ENCODE assay signal across 20 cellular contexts in the genomic region with DNA sequence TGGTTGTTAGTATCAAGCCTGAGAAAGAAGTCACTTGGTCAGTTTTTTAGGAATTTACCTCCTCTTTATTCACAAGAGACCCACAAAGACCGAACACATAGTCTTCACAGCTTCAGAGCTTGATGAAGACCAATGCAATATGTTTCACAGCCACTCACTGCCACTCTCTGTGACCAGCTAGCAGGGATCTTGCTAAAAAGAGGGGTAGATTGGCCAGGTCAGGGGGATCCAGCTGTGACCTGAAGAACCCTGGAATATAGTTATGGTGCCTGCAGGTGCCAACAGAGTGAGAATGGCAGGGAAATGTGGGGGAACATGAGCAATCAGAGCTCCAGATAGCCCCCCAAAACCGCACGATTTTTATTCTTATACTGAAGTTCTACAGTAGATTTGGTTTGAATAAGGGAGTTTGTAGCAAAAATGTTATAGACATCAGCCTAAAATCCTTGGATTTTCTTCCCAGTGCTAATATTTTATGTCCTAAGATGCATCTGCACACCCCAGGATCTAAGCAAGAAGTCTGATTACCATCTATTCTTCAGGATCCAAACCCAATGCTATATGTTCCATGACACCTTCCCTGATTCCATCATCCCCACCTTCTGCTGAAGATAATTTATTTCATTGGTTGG. TPM values are rescaled to one million over a fixed set of nuclear protein-coding genes. Genes with fewer than 3 reads are reported as not detected.
DNase-seq lines count a peak whose midpoint lies in the region; ATAC-seq and TF ChIP-seq lines count a peak whose summit lies in the region.
"Had no signal": no experiment of that assay in that cellular context is flagged by ENCODE, and none has a peak within 500 bp of the region (broad histone marks: within the 10 kb centered on the region; RNA-seq: fewer than 3 reads in every experiment).

No MANE protein-coding gene starts in this region.

- peak overlapping the region; percentile 77 for H3K4me2 ChIP-seq in KMS-11

- H3K27ac ChIP-seq in KMS-11 = peak overlapping the region; percentile 88
- H3K27ac ChIP-seq: HL-60 had no signal

- H3K27ac Mint-ChIP-seq in stimulated activated naive CD8-positive, alpha-beta T cell treated with anti-CD3 and anti-CD28 coated beads, Interleukin-15, Interleukin-2, amounts not matched to agents 100 ng/mL and 50 ng/mL, for 24 hours = peak overlapping the region; percentile 97
- peak overlapping the region in 1 of 2 donors; percentile 4 for H3K27ac Mint-ChIP-seq in stimulated activated naive CD8-positive, alpha-beta T cell treated with anti-CD3 and anti-CD28 coated beads, Interleukin-15, amount 100 ng/mL, for 72 hours
- peak overlapping the region; percentile 84 for H3K27ac Mint-ChIP-seq in activated T-helper 17 cell treated with anti-CD3 and anti-CD28 coated beads, Interleukin-2, amount 50 U/mL, for 72 hours
- no peak overlapping the region for H3K27ac Mint-ChIP-seq in T-cell

- peaks cover 7% of the 10 kb centered on the region for H3K36me3 Mint-ChIP-seq in stimulated activated naive CD8-positive, alpha-beta T cell treated with anti-CD3 and anti-CD28 coated beads, Interleukin-15, Interleukin-2, amounts not matched to agents 100 ng/mL and 50 ng/mL, for 24 hours (ENCODE audit: low read depth)
- peaks cover 9% of the 10 kb centered on the region for H3K36me3 Mint-ChIP-seq in activated T-helper 17 cell treated with anti-CD3 and anti-CD28 coated beads, Interleukin-2, amount 50 U/mL, for 72 hours (ENCODE audit: low read depth)
- no peaks in the 10 kb centered on the region for H3K36me3 Mint-ChIP-seq in T-cell
- H3K36me3 Mint-ChIP-seq: CD4-positive, alpha-beta memory T cell had no signal

- H3K4me3 Mint-ChIP-seq in stimulated activated naive CD8-positive, alpha-beta T cell treated with anti-CD3 and anti-CD28 coated beads, Interleukin-15, Interleukin-2, amounts not matched to agents 100 ng/mL and 50 ng/mL, for 24 hours = no peak overlapping the region
- H3K4me3 Mint-ChIP-seq in stimulated activated naive CD8-positive, alpha-beta T cell treated with anti-CD3 and anti-CD28 coated beads, Interleukin-15, amount 100 ng/mL, for 72 hours = no peak overlapping the region
- peak overlapping the region; percentile 63 for H3K4me3 Mint-ChIP-seq in activated T-helper 17 cell treated with anti-CD3 and anti-CD28 coated beads, Interleukin-2, amount 50 U/mL, for 72 hours
- no peak overlapping the region for H3K4me3 Mint-ChIP-seq in T-cell
- H3K4me3 Mint-ChIP-seq: CD4-positive, alpha-beta memory T cell had no signal

- peaks cover 100% of the 10 kb centered on the region for H3K4me1 ChIP-seq in KMS-11 (ENCODE audit: low read depth, poor library complexity, severe bottlenecking)

- no peak for DNase-seq in stimulated activated naive CD8-positive, alpha-beta T cell treated with anti-CD3 and anti-CD28 coated beads, Interleukin-15, amount 100 ng/mL, for 72 hours
- DNase-seq in AG08396 (ENCODE audit: low spot score) (no peak), T-cell (no peak)
- DNase-seq: CD4-positive, alpha-beta memory T cell; DMS 273 treated with DMSO at 0.1 percent for 48 hours; KBM-7; NCI-H1105; NCI-H1930; NCI-H2171; NCI-H446 treated with DMSO at 0.1 percent for 48 hours; NCI-H748 treated with DMSO at 0.1 percent for 48 hours; SHP77 had no signal

- TF ChIP-seq CTCF in KMS-11 (conservative IDR thresholded peaks at IDR 0.05; ENCODE audit: low read depth, low read length) = no peak

- CTCF ChIA-PET in T-cell (lab: Charles Lee) = no interaction called here

- POLR2A ChIA-PET in T-cell (lab: Charles Lee) = no interaction called here

- H3K4me1 Mint-ChIP-seq in stimulated activated naive CD8-positive, alpha-beta T cell treated with anti-CD3 and anti-CD28 coated beads, Interleukin-15, Interleukin-2, amounts not matched to agents 100 ng/mL and 50 ng/mL, for 24 hours (ENCODE audit: low read depth) = peaks cover 80% of the 10 kb centered on the region
- peaks cover 36% of the 10 kb centered on the region for H3K4me1 Mint-ChIP-seq in stimulated activated naive CD8-positive, alpha-beta T cell treated with anti-CD3 and anti-CD28 coated beads, Interleukin-15, amount 100 ng/mL, for 72 hours
- H3K4me1 Mint-ChIP-seq in activated T-helper 17 cell treated with anti-CD3 and anti-CD28 coated beads, Interleukin-2, amount 50 U/mL, for 72 hours = peaks cover 17% of the 10 kb centered on the region
- H3K4me1 Mint-ChIP-seq in T-cell = peaks cover 0 to 13% (median 4%) of the 10 kb centered on the region in 3 donors

- no peaks in the 10 kb centered on the region for H4K20me1 ChIP-seq in KMS-11 (ENCODE audit: insufficient read depth)

- H3K27me3 ChIP-seq in KMS-11 (ENCODE audit: insufficient read depth, low read depth) = no peaks in the 10 kb centered on the region

- no peaks in the 10 kb centered on the region for H3K9me3 Mint-ChIP-seq in stimulated activated naive CD8-positive, alpha-beta T cell treated with anti-CD3 and anti-CD28 coated beads, Interleukin-15, Interleukin-2, amounts not matched to agents 100 ng/mL and 50 ng/mL, for 24 hours
- H3K9me3 Mint-ChIP-seq in stimulated activated naive CD8-positive, alpha-beta T cell treated with anti-CD3 and anti-CD28 coated beads, Interleukin-15, amount 100 ng/mL, for 72 hours = peaks cover 0 to 8% of the 10 kb centered on the region in 2 donors
- no peaks in the 10 kb centered on the region for H3K9me3 Mint-ChIP-seq in activated T-helper 17 cell treated with anti-CD3 and anti-CD28 coated beads, Interleukin-2, amount 50 U/mL, for 72 hours
- H3K9me3 Mint-ChIP-seq in T-cell = no peaks in the 10 kb centered on the region
- H3K9me3 Mint-ChIP-seq: CD4-positive, alpha-beta memory T cell had no signal

- H3K4me3 ChIP-seq in KMS-11 (IDR thresholded peaks at IDR 0.05; ENCODE audit: insufficient read depth, low read depth, low read length) = no peak overlapping the region

- H3K27me3 Mint-ChIP-seq in stimulated activated naive CD8-positive, alpha-beta T cell treated with anti-CD3 and anti-CD28 coated beads, Interleukin-15, Interleukin-2, amounts not matched to agents 100 ng/mL and 50 ng/mL, for 24 hours = no peaks in the 10 kb centered on the region
- no peaks in the 10 kb centered on the region for H3K27me3 Mint-ChIP-seq in stimulated activated naive CD8-positive, alpha-beta T cell treated with anti-CD3 and anti-CD28 coated beads, Interleukin-15, amount 100 ng/mL, for 72 hours
- no peaks in the 10 kb centered on the region for H3K27me3 Mint-ChIP-seq in activated T-helper 17 cell treated with anti-CD3 and anti-CD28 coated beads, Interleukin-2, amount 50 U/mL, for 72 hours
- no peaks in the 10 kb centered on the region for H3K27me3 Mint-ChIP-seq in T-cell
- H3K27me3 Mint-ChIP-seq: CD4-positive, alpha-beta memory T cell had no signal

- H3K79me2 ChIP-seq in KMS-11 (ENCODE audit: insufficient read depth, low read depth) = peaks cover 88% of the 10 kb centered on the region

- no peaks in the 10 kb centered on the region for H3K36me3 ChIP-seq in KMS-11 (ENCODE audit: insufficient read depth)

- H3K9ac ChIP-seq in KMS-11 = no peak overlapping the region

- no peak for ATAC-seq in stimulated activated naive CD8-positive, alpha-beta T cell treated with anti-CD3 and anti-CD28 coated beads, Interleukin-15, amount 100 ng/mL, for 72 hours
- ATAC-seq in activated T-helper 17 cell treated with anti-CD3 and anti-CD28 coated beads, Interleukin-2, amount 50 U/mL, for 72 hours (replicated peaks) = no peak
- ATAC-seq in HG03439 (IDR thresholded peaks at IDR 0.05; ENCODE audit: unreplicated experiment) = no peak
- no peak for ATAC-seq in T-cell (replicated peaks in 1 of 4)
- ATAC-seq: SK-N-SH treated with all-trans-retinoic acid at 6 μM for 48 hours had no signal

- H2AFZ ChIP-seq in KMS-11 (ENCODE audit: low read depth) = no peak overlapping the region

RNA-seq across cellular contexts. Expression of gene POU2AF1, which starts 8.7 kb away (rescaled TPM):
- 10 to 100 TPM in 1 of 2 donors, 1 to 10 TPM in 1; 6.4 to 36.6 TPM for total RNA-seq in activated T-helper 17 cell treated with anti-CD3 and anti-CD28 coated beads, Interleukin-2, amount 50 U/mL, for 72 hours
- total RNA-seq in T-cell = 1 to 10 TPM; 3.4 to 9.3 (median 4.3) TPM
- total RNA-seq: H1, MCF 10A had no signal

Comparison
In these comparisons a context has a peak if more than half of its experiments do, and no peak if none do; other contexts are left out.
1. H3K27ac Mint-ChIP-seq: peak in stimulated activated naive CD8-positive, alpha-beta T cell treated with anti-CD3 and anti-CD28 coated beads, Interleukin-15, Interleukin-2, amounts not matched to agents 100 ng/mL and 50 ng/mL, for 24 hours (single experiment) and activated T-helper 17 cell treated with anti-CD3 and anti-CD28 coated beads, Interleukin-2, amount 50 U/mL, for 72 hours (single experiment); none in T-cell (0 of 2).